ENCODE assay signal across 8 cellular contexts in genomic region chr17:39688475-39688835, GRCh38. TPM values are rescaled to one million over a fixed set of nuclear protein-coding genes. Genes with fewer than 3 reads are reported as not detected.
DNase-seq lines count a peak whose midpoint lies in the region; ATAC-seq and TF ChIP-seq lines count a peak whose summit lies in the region.

No MANE protein-coding gene starts in this region.

- BruUV-seq in A673 (replicated peaks; lab: Mats Ljungman, UMichigan) (no TSS peak), mammary epithelial cell (replicated peaks; lab: Mats Ljungman, UMichigan) (no TSS peak)

- ATAC-seq in mucosa of descending colon (peak; percentile 15), GM19395 (IDR thresholded peaks at IDR 0.05; ENCODE audit: unreplicated experiment) (no peak), HG03039 (IDR thresholded peaks at IDR 0.05; ENCODE audit: unreplicated experiment) (no peak)

- CTCF ChIA-PET in A673 (lab: Charles Lee) (no interaction called here), mammary epithelial cell (lab: Charles Lee; ENCODE audit: low non-redundant PET) (interaction anchor here (0.9 kb wide), 1 partner anchor 67 kb away, joined by 4 read pairs; no protein-coding TSS in a partner anchor)

- H3K27ac ChIP-seq in A673 (ENCODE audit: low read depth, low read length, poor library complexity, severe bottlenecking) (peak overlapping the region; percentile 96), mammary epithelial cell (ENCODE audit: insufficient read depth, low read depth, low read length) (peak overlapping the region; percentile 41)

- H3K36me3 ChIP-seq in A673 (ENCODE audit: insufficient read depth, low read length, poor library complexity, severe bottlenecking), result no peaks in the 10 kb centered on the region
- no peaks in the 10 kb centered on the region for H3K36me3 ChIP-seq in mammary epithelial cell (ENCODE audit: insufficient read depth, low read length)
- no peaks in the 10 kb centered on the region for H3K36me3 ChIP-seq in mucosa of descending colon (ENCODE audit: low read depth)

- WGBS in mammary epithelial cell (ENCODE audit: low coverage, missing lambda C conversion rate), result 10% methylated on average over 5 of the region's 6 CpGs

- H3K9me3 ChIP-seq in A673 (ENCODE audit: low read depth, low read length, poor library complexity, severe bottlenecking), result no peaks in the 10 kb centered on the region
- H3K9me3 ChIP-seq in mammary epithelial cell (replicated peaks; ENCODE audit: insufficient read depth, low read length), result no peaks in the 10 kb centered on the region
- no peaks in the 10 kb centered on the region for H3K9me3 ChIP-seq in mucosa of descending colon

- intact Hi-C loops in A673 (cut with micrococcal nuclease; ENCODE audit: unreplicated experiment), result no loop called here
- intact Hi-C loops in mammary epithelial cell (cut with micrococcal nuclease), result loop anchor here (2.0 to 5.0 kb wide), 3 partner anchors 42 to 52 kb away; partner anchors contain the start of genes MIEN1 and STARD3
- intact Hi-C loops in mucosa of descending colon (cut with DNase I, micrococcal nuclease), result no loop called here

- peak overlapping the region; percentile 62 for H3K4me3 ChIP-seq in A673 (ENCODE audit: low read depth, low read length, poor library complexity, severe bottlenecking)
- peak overlapping the region; percentile 55 for H3K4me3 ChIP-seq in HFF-Myc (replicated peaks; ENCODE audit: low read depth, low read length)
- peak overlapping the region; percentile 50 to 76 (median 66) for H3K4me3 ChIP-seq in mammary epithelial cell (replicated peaks in 1 of 3; ENCODE audit: insufficient read depth in 1 of 3, low read depth in 2 of 3, low read length in 3 of 3)
- H3K4me3 ChIP-seq in mucosa of descending colon, result peak overlapping the region; percentile 33

- no peaks in the 10 kb centered on the region for H3K27me3 ChIP-seq in A673 (replicated peaks; ENCODE audit: insufficient read depth, low read depth, low read length, poor library complexity)
- H3K27me3 ChIP-seq in mammary epithelial cell (ENCODE audit: insufficient read depth, low read length), result no peaks in the 10 kb centered on the region

- DNase-seq in A673 (ENCODE audit: low spot score) (no peak), HFF-Myc (ENCODE audit: extremely low read depth, low read depth) (no peak), mammary epithelial cell (peak; percentile 14), mucosa of descending colon (peak in 2 of 3 donors; percentile 17 to 32), NOMO-1 treated with dmso at 0.1 percent for 144 hours (lab: John Stamatoyannopoulos, UW; ENCODE audit: unreplicated experiment) (no peak), inferior parietal cortex (ENCODE audit: extremely low spot score) (no peak)

- dilution Hi-C loops in mammary epithelial cell (cut with HindIII; ENCODE audit: low sequenced_read_pairs), result loop anchor here (5.0 kb wide), 1 partner anchor 54 kb away; no protein-coding TSS in a partner anchor

- H3K9ac ChIP-seq in mammary epithelial cell (ENCODE audit: insufficient read depth, low read length), result peak overlapping the region; percentile 61

- H2AFZ ChIP-seq in mammary epithelial cell (ENCODE audit: low read depth, low read length), result peak overlapping the region; percentile 90

- no peaks in the 10 kb centered on the region for H3K79me2 ChIP-seq in mammary epithelial cell (ENCODE audit: insufficient read depth, low read length)

- POLR2A ChIA-PET in A673 (lab: Charles Lee; ENCODE audit: low non-redundant PET), result interaction anchor here (1.0 kb wide), 1 partner anchor 11 kb away, joined by 3 read pairs; the partner anchor contains the start of gene ERBB2

- H4K20me1 ChIP-seq in mammary epithelial cell (ENCODE audit: insufficient read depth, low read length), result no peaks in the 10 kb centered on the region

- H3K4me1 ChIP-seq in A673 (ENCODE audit: insufficient read depth, low read length, poor library complexity, severe bottlenecking) (no peaks in the 10 kb centered on the region), mammary epithelial cell (ENCODE audit: insufficient read depth, low read length) (peaks cover 10% of the 10 kb centered on the region), mucosa of descending colon (ENCODE audit: low read depth) (peaks cover 14% of the 10 kb centered on the region)

- TF ChIP-seq CTCF in A673 (conservative IDR thresholded peaks at IDR 0.05; ENCODE audit: low read depth, low read length) (no peak), HFF-Myc (IDR thresholded peaks at IDR 0.05; ENCODE audit: low read depth, low read length, missing control alignments) (no peak), mammary epithelial cell (conservative IDR thresholded peaks at IDR 0.05 in 1 of 2, IDR thresholded peaks at IDR 0.05 in 1 of 2; ENCODE audit: extremely low read depth in 1 of 2, insufficient read depth in 1 of 2, low read depth in 1 of 2, low read length in 2 of 2) (no peak), mucosa of descending colon (IDR thresholded peaks at IDR 0.05) (no peak)

- H3K4me2 ChIP-seq in mammary epithelial cell (ENCODE audit: insufficient read depth, low read depth, low read length), result peak overlapping the region; percentile 73

- in situ Hi-C loops in mammary epithelial cell (cut with MboI; ENCODE audit: low sequenced_read_pairs in 2 of 2), result no loop called here

RNA-seq across cellular contexts. Expression of gene PGAP3, which starts 0.6 kb away (rescaled TPM):
- total RNA-seq in A673 (2021), result 3.6 and 7.6 TPM in 2 replicates
- 10 to 100 TPM in 1 of 2 donors, 1 to 10 TPM in 1; 8.3 to 13.2 TPM for total RNA-seq in mammary epithelial cell
- polyA plus RNA-seq in mammary epithelial cell, result 5.0 TPM
- 6.7 TPM for polyA minus RNA-seq in mammary epithelial cell
- total RNA-seq in mucosa of descending colon, result 10 to 100 TPM; 27.7 to 74.6 (median 47.9) TPM

RNA-seq across cellular contexts. Expression of gene ERBB2, which starts 11.4 kb away (rescaled TPM):
- total RNA-seq in A673 (2021) (11.1 and 17.8 TPM in 2 replicates), mammary epithelial cell (10 to 100 TPM; 54.3 to 66.5 TPM), mucosa of descending colon (100 to 1,000 TPM; 104 to 284 (median 161) TPM)
- polyA plus RNA-seq in mammary epithelial cell, result 28.4 TPM
- 222 TPM for polyA minus RNA-seq in mammary epithelial cell

RNA-seq across cellular contexts. Expression of gene PNMT, which starts 20.2 kb away (rescaled TPM):
- total RNA-seq in A673 (2021), result not detected in 2 replicates
- total RNA-seq in mammary epithelial cell, result not detected
- not detected for polyA plus RNA-seq in mammary epithelial cell
- not detected for polyA minus RNA-seq in mammary epithelial cell
- total RNA-seq in mucosa of descending colon, result 1 to 10 TPM in 2 of 3 donors, under 1 TPM in 1; 0.23 to 2.0 (median 1.5) TPM

RNA-seq across cellular contexts. Expression of gene TCAP, which starts 23.3 kb away (rescaled TPM):
- total RNA-seq in A673 (2021) (0.54 and 0.79 TPM in 2 replicates), mammary epithelial cell (under 1 TPM; 0.33 to 0.42 TPM), mucosa of descending colon (1 to 10 TPM in 2 of 3 donors, under 1 TPM in 1; 0.96 to 3.4 (median 1.5) TPM)
- polyA plus RNA-seq in mammary epithelial cell, result 0.10 TPM
- polyA minus RNA-seq in mammary epithelial cell, result not detected

RNA-seq across cellular contexts. Expression of gene MIEN1, which starts 41.9 kb away (rescaled TPM):
- total RNA-seq in A673 (2021), result 30.5 and 33.5 TPM in 2 replicates
- 10 to 100 TPM; 10.2 to 36.8 TPM for total RNA-seq in mammary epithelial cell
- 47.4 TPM for polyA plus RNA-seq in mammary epithelial cell
- polyA minus RNA-seq in mammary epithelial cell, result 29.8 TPM
- total RNA-seq in mucosa of descending colon, result 10 to 100 TPM; 63.2 to 84.3 (median 67.1) TPM

Comparison
In these comparisons a context has a peak if more than half of its experiments do, and no peak if none do; other contexts are left out.
1. DNase-seq: peak in mammary epithelial cell (single experiment) and mucosa of descending colon (2 of 3); none in A673 (single experiment), HFF-Myc (single experiment), NOMO-1 treated with dmso at 0.1 percent for 144 hours (single experiment) and inferior parietal cortex (single experiment).
2. Peak in every context shown above with its lines, with median percentiles within 50 percentile points of each other: H3K4me3 ChIP-seq.